In genomic region chr14:78997811-78998210, GRCh38 we compare ENCODE assay signal across 16 cellular contexts.
DNase-seq lines count a peak whose midpoint lies in the region; ATAC-seq lines count a peak whose summit lies in the region.
"Had no signal": no experiment of that assay in that cellular context is flagged by ENCODE, and none has a peak within 500 bp of the region (broad histone marks: within the 10 kb centered on the region; RNA-seq: fewer than 3 reads in every experiment).

No MANE protein-coding gene starts in this region.

- H3K4me3 Mint-ChIP-seq in CD4-positive, alpha-beta memory T cell: no peak overlapping the region
- H3K4me3 Mint-ChIP-seq: memory B cell had no signal

- peaks cover 0 to 4% (median 0%) of the 10 kb centered on the region in 8 donors for H3K9me3 Mint-ChIP-seq in CD4-positive, alpha-beta memory T cell

- H3K27me3 ChIP-seq in CD4-positive, alpha-beta memory T cell (ENCODE audit: insufficient read depth, low read length): no peaks in the 10 kb centered on the region

- POLR2A ChIA-PET in CD4-positive, alpha-beta memory T cell (lab: Charles Lee; ENCODE audit: partially characterized antibody): no interaction called here

- no peak overlapping the region for H3K27ac Mint-ChIP-seq in CD4-positive, alpha-beta memory T cell
- H3K27ac Mint-ChIP-seq: memory B cell, progenitor cell of endocrine pancreas had no signal

- H3K36me3 Mint-ChIP-seq in CD4-positive, alpha-beta memory T cell: no peaks in the 10 kb centered on the region
- H3K36me3 Mint-ChIP-seq: memory B cell had no signal

- no peak overlapping the region for H3K27ac ChIP-seq in CD4-positive, alpha-beta memory T cell (ENCODE audit: low read depth, low read length)
- H3K27ac ChIP-seq: heart left ventricle had no signal

- no peak overlapping the region for H3K4me3 ChIP-seq in CD4-positive, alpha-beta memory T cell (ENCODE audit: low read length in 2 of 2)
- H3K4me3 ChIP-seq: heart left ventricle had no signal

- H3K4me1 ChIP-seq in CD4-positive, alpha-beta memory T cell (ENCODE audit: insufficient read depth, low read length): no peaks in the 10 kb centered on the region
- H3K4me1 ChIP-seq: Caco-2, heart left ventricle had no signal

- no peaks in the 10 kb centered on the region for H3K4me1 Mint-ChIP-seq in CD4-positive, alpha-beta memory T cell
- H3K4me1 Mint-ChIP-seq: memory B cell had no signal

- intact Hi-C loops in CD4-positive, alpha-beta memory T cell (cut with micrococcal nuclease): no loop called here

- H3K27me3 Mint-ChIP-seq in CD4-positive, alpha-beta memory T cell: peaks cover 0 to 3% of the 10 kb centered on the region in 2 donors
- H3K27me3 Mint-ChIP-seq: memory B cell had no signal

- DNase-seq in GM04504 (ENCODE audit: low read depth): peak; percentile 17
- peak; percentile 23 for DNase-seq in NCI-H2107 treated with DMSO at 0.1 percent for 48 hours (lab: John Stamatoyannopoulos, UW; ENCODE audit: unreplicated experiment)
- peak; percentile 90 for DNase-seq in cerebellar cortex (ENCODE audit: low spot score)
- peak; percentile 25 for DNase-seq in pons (ENCODE audit: low spot score)
- no peak for DNase-seq in HCEC 1CT
- no peak for DNase-seq in GF-D8 (lab: John Stamatoyannopoulos, UW)
- no peak for DNase-seq in CD4-positive, alpha-beta memory T cell
- DNase-seq: activated CD4-positive, alpha-beta T cell treated with anti-CD3 and anti-CD28 coated beads, Interleukin-2, amount 50 U/mL, for 48 hours; activated naive CD4-positive, alpha-beta T cell; Caco-2; Karpas-422; T-helper 1 cell had no signal

- CTCF ChIA-PET in CD4-positive, alpha-beta memory T cell (lab: Charles Lee; ENCODE audit: partially characterized antibody): interaction anchor here (0.8 kb wide), 1 partner anchor 23 kb away, joined by 3 read pairs; no protein-coding TSS in a partner anchor

- H3K36me3 ChIP-seq in CD4-positive, alpha-beta memory T cell (ENCODE audit: insufficient read depth, low read length): no peaks in the 10 kb centered on the region
- H3K36me3 ChIP-seq: heart left ventricle had no signal

- ATAC-seq in HG03378 (IDR thresholded peaks at IDR 0.05; ENCODE audit: unreplicated experiment): no peak
- ATAC-seq: heart left ventricle had no signal

- H3K9me3 ChIP-seq in CD4-positive, alpha-beta memory T cell (ENCODE audit: control insufficient read depth in 1 of 2, low read length in 2 of 2): no peaks in the 10 kb centered on the region
- H3K9me3 ChIP-seq: Caco-2, heart left ventricle had no signal

Comparison
In these comparisons a context has a peak if more than half of its experiments do, and no peak if none do; other contexts are left out.
1. DNase-seq: peak in GM04504 (single experiment), NCI-H2107 treated with DMSO at 0.1 percent for 48 hours (single experiment), cerebellar cortex (single experiment) and pons (single experiment); none in HCEC 1CT (single experiment), GF-D8 (single experiment) and CD4-positive, alpha-beta memory T cell (0 of 5).